In genomic region chr3:108914774-108915641, GRCh38 we compare ENCODE assay signal across 8 cellular contexts. TPM values are rescaled to one million over a fixed set of nuclear protein-coding genes. Genes with fewer than 3 reads are reported as not detected.
DNase-seq lines count a peak whose midpoint lies in the region; ATAC-seq lines count a peak whose summit lies in the region.

No MANE protein-coding gene starts in this region.

- H2BK5ac ChIP-seq in mesenchymal stem cell (ENCODE audit: low read depth, low read length, poor library complexity, severe bottlenecking), result no peak overlapping the region

- peak; percentile 98 for ATAC-seq in GM19395 (IDR thresholded peaks at IDR 0.05; ENCODE audit: unreplicated experiment)
- peak; percentile 87 for ATAC-seq in HG03457 (IDR thresholded peaks at IDR 0.05; ENCODE audit: unreplicated experiment)

- no peaks in the 10 kb centered on the region for H3K9me3 ChIP-seq in mesenchymal stem cell (ENCODE audit: control insufficient read depth, low read length)

- no peak overlapping the region for H3K4me3 ChIP-seq in mesenchymal stem cell (ENCODE audit: insufficient read depth in 1 of 2, low read depth in 1 of 2, low read length in 2 of 2)

- H3K14ac ChIP-seq in mesenchymal stem cell (ENCODE audit: low read length in 2 of 2), result no peak overlapping the region

- no peaks in the 10 kb centered on the region for H3K36me3 ChIP-seq in mesenchymal stem cell (ENCODE audit: control insufficient read depth in 1 of 2, insufficient read depth in 2 of 2, low read depth in 1 of 2, low read length in 2 of 2)

- no peak overlapping the region for H2BK15ac ChIP-seq in mesenchymal stem cell (ENCODE audit: low read depth, poor library complexity, severe bottlenecking)

- no peak overlapping the region for H3K27ac ChIP-seq in mesenchymal stem cell (ENCODE audit: low read length, poor library complexity, severe bottlenecking)

- H3K18ac ChIP-seq in mesenchymal stem cell (ENCODE audit: low read depth in 1 of 2, low read length in 2 of 2), result no peak overlapping the region

- no peak overlapping the region for H3K4me2 ChIP-seq in mesenchymal stem cell (ENCODE audit: low read length, poor library complexity, severe bottlenecking)

- H2BK12ac ChIP-seq in mesenchymal stem cell (ENCODE audit: low read length in 2 of 2), result no peak overlapping the region

- H3K4ac ChIP-seq in mesenchymal stem cell (ENCODE audit: low read depth in 1 of 2, low read length in 2 of 2), result no peak overlapping the region

- no peak overlapping the region for H2BK120ac ChIP-seq in mesenchymal stem cell (ENCODE audit: low read depth, low read length)

- no peak overlapping the region for H4K91ac ChIP-seq in mesenchymal stem cell (ENCODE audit: low read length)

- H4K8ac ChIP-seq in mesenchymal stem cell (ENCODE audit: low read length), result no peak overlapping the region

- H3K23ac ChIP-seq in mesenchymal stem cell (ENCODE audit: low read length in 2 of 2), result no peak overlapping the region

- peaks cover 0 to 11% of the 10 kb centered on the region in 2 experiments for H3K27me3 ChIP-seq in mesenchymal stem cell (ENCODE audit: control insufficient read depth in 1 of 2, insufficient read depth in 1 of 2, low read length in 2 of 2)

- H3K9ac ChIP-seq in mesenchymal stem cell (ENCODE audit: low read length), result no peak overlapping the region

- WGBS in mesenchymal stem cell, result 27% methylated on average over 5 of the region's 6 CpGs

- H3K79me1 ChIP-seq in mesenchymal stem cell (replicated peaks; ENCODE audit: low read length, poor library complexity, severe bottlenecking), result no peaks in the 10 kb centered on the region

- H2AFZ ChIP-seq in mesenchymal stem cell (ENCODE audit: low read depth, low read length), result no peak overlapping the region

- DNase-seq in CMK (ENCODE audit: low read depth) (peak; percentile 27), NCI-H524 treated with DMSO at 0.1 percent for 48 hours (lab: John Stamatoyannopoulos, UW) (peak; percentile 80), dermis microvascular lymphatic vessel endothelial cell (ENCODE audit: low read depth in 2 of 2) (peak; percentile 60 to 74), mesenchymal stem cell (peak; percentile 66)
- peak; percentile 54 for DNase-seq in activated CD4-positive, alpha-beta T cell treated with anti-CD3 and anti-CD28 coated beads, Interleukin-2, amount 50 U/mL, for 1 hour
- peak; percentile 10 to 13 for DNase-seq in stimulated activated CD8-positive, alpha-beta memory T cell treated with anti-CD3 and anti-CD28 coated beads, Interleukin-4, amount 100 ng/mL, for 4 hours (ENCODE audit: low read depth in 2 of 2, low spot score in 1 of 2)

- H2AK5ac ChIP-seq in mesenchymal stem cell (ENCODE audit: low read length, severe bottlenecking), result no peak overlapping the region

- no peaks in the 10 kb centered on the region for H3K4me1 ChIP-seq in mesenchymal stem cell (ENCODE audit: control insufficient read depth, insufficient read depth, low read depth, low read length)

RNA-seq across cellular contexts. Expression of gene GUCA1C, which starts 38.7 kb away (rescaled TPM):
- not detected in 2 replicates for total RNA-seq in dermis microvascular lymphatic vessel endothelial cell
- polyA plus RNA-seq in mesenchymal stem cell (2013, experiment 1 of 2), result not detected
- polyA plus RNA-seq in mesenchymal stem cell (2013, experiment 2 of 2), result not detected

Comparison
In these comparisons a context has a peak if more than half of its experiments do, and no peak if none do; other contexts are left out.
1. DNase-seq: peak in every context shown above with its lines; median percentile 80 in NCI-H524 treated with DMSO at 0.1 percent for 48 hours; 67 in dermis microvascular lymphatic vessel endothelial cell; 66 in mesenchymal stem cell; 54 in activated CD4-positive, alpha-beta T cell treated with anti-CD3 and anti-CD28 coated beads, Interleukin-2, amount 50 U/mL, for 1 hour; 27 in CMK; 12 in stimulated activated CD8-positive, alpha-beta memory T cell treated with anti-CD3 and anti-CD28 coated beads, Interleukin-4, amount 100 ng/mL, for 4 hours.